9 cellular contexts compared by ENCODE assay signal in the genomic region with DNA sequence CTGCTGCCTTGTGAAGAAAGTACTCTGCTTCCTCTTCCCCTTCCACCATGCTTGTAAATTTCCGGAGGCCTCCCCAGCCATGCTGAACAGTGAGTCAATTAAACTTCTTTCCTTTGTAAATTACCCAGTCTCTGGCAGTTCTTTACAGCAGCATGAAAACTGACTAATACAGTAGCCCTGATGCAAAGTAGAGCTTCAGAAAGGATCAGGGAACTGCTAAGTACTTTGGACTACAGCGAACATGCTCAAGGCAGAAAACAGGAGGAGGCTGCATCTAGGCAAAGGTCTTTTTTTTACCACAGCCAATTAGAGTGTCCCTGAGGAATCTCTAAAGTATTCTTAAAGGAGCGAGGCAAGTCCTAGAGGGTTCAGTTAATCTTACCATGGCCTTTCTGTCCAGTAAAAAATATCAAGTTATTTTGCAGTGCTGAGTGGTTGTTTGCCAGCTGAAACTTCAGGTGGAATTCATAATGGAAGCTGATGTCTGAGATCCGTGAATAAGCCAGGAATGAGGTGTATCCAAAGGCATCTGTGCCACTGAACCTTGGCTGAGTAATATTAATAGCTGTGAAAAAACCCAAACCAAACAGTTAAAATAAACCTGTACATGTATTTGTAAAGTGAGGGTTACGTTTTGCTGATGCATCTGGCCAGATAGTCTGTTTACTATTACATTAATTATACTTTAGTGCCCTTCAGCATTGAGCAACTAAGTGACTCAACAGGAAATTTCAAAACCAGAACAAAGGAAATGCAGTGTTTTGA.
DNase-seq lines count a peak whose midpoint lies in the region; ATAC-seq and TF ChIP-seq lines count a peak whose summit lies in the region.
"Had no signal": no experiment of that assay in that cellular context is flagged by ENCODE, and none has a peak within 500 bp of the region (broad histone marks: within the 10 kb centered on the region; RNA-seq: fewer than 3 reads in every experiment).

No MANE protein-coding gene starts in this region.

- no peak overlapping the region for H3K27ac Mint-ChIP-seq in naive thymus-derived CD8-positive, alpha-beta T cell

- H3K9me3 ChIP-seq in HCT116 (ENCODE audit: control insufficient read depth in 1 of 2, insufficient read depth in 1 of 2, low read depth in 1 of 2, low read length in 2 of 2) (no peaks in the 10 kb centered on the region), SJSA1 (replicated peaks) (no peaks in the 10 kb centered on the region), skeletal muscle tissue (ENCODE audit: control insufficient read depth in 3 of 3, low read length in 3 of 3) (no peaks in the 10 kb centered on the region)
- H3K9me3 ChIP-seq: tibial nerve had no signal

- H3K36me3 ChIP-seq in HCT116 (ENCODE audit: control insufficient read depth in 1 of 2, insufficient read depth in 2 of 2, low read length in 2 of 2) (no peaks in the 10 kb centered on the region), SJSA1 (no peaks in the 10 kb centered on the region), skeletal muscle tissue (ENCODE audit: control insufficient read depth in 3 of 3, insufficient read depth in 3 of 3, low read length in 3 of 3) (no peaks in the 10 kb centered on the region)
- H3K36me3 ChIP-seq: tibial nerve had no signal

- DNase-seq in HCT116 (ENCODE audit: low read depth, low spot score): no peak
- DNase-seq in SJSA1 (ENCODE audit: low read depth in 1 of 2, low spot score in 2 of 2): peak in 1 of 2 experiments; percentile 28
- peak; percentile 97 for DNase-seq in fibroblast of villous mesenchyme (ENCODE audit: low read depth)
- DNase-seq in ecto neural progenitor cell (ENCODE audit: low spot score): no peak
- no peak for DNase-seq in naive thymus-derived CD8-positive, alpha-beta T cell
- DNase-seq in ureter (ENCODE audit: low spot score): no peak
- DNase-seq in stimulated activated CD4-positive, alpha-beta T cell treated with anti-CD3 and anti-CD28 coated beads, Interleukin-12 subunit alpha, Interleukin-12 subunit beta, amount 100 ng/mL, for 4 hours: no peak

- no peaks in the 10 kb centered on the region for H4K20me1 ChIP-seq in HCT116 (ENCODE audit: insufficient read depth)

- no peak for TF ChIP-seq CTCF in HCT116 (IDR thresholded peaks at IDR 0.05 in 2 of 3, conservative IDR thresholded peaks at IDR 0.05 in 1 of 3; ENCODE audit: borderline replicate concordance in 1 of 3, insufficient read depth in 1 of 3, low read depth in 2 of 3, low read length in 2 of 3)
- TF ChIP-seq CTCF in fibroblast of villous mesenchyme (IDR thresholded peaks at IDR 0.05; ENCODE audit: insufficient read depth, low read depth, low read length): no peak

- H3K27me3 Mint-ChIP-seq in naive thymus-derived CD8-positive, alpha-beta T cell: peaks cover 0 to 8% (median 2%) of the 10 kb centered on the region in 5 donors

- H3K4me3 ChIP-seq in HCT116 (replicated peaks in 1 of 2; ENCODE audit: low read depth in 1 of 2, low read length in 2 of 2) (no peak overlapping the region), SJSA1 (no peak overlapping the region), fibroblast of villous mesenchyme (ENCODE audit: low read depth, low read length) (peak overlapping the region; percentile 51), skeletal muscle tissue (ENCODE audit: low read length in 3 of 3) (no peak overlapping the region)
- H3K4me3 ChIP-seq: tibial nerve had no signal

- H3K4me1 Mint-ChIP-seq in naive thymus-derived CD8-positive, alpha-beta T cell: no peaks in the 10 kb centered on the region

- no peak for TF ChIP-seq RAD21 in HCT116 (IDR thresholded peaks at IDR 0.05; ENCODE audit: low read depth)

- no peaks in the 10 kb centered on the region for H3K79me2 ChIP-seq in HCT116 (ENCODE audit: insufficient read depth, low read length)

- H3K9me3 Mint-ChIP-seq in naive thymus-derived CD8-positive, alpha-beta T cell: no peaks in the 10 kb centered on the region

- no peaks in the 10 kb centered on the region for H3K27me3 ChIP-seq in HCT116 (ENCODE audit: insufficient read depth, low read length)
- H3K27me3 ChIP-seq in SJSA1 (replicated peaks): no peaks in the 10 kb centered on the region
- H3K27me3 ChIP-seq in skeletal muscle tissue (ENCODE audit: control insufficient read depth in 3 of 3, insufficient read depth in 3 of 3, low read length in 3 of 3): no peaks in the 10 kb centered on the region
- H3K27me3 ChIP-seq: tibial nerve had no signal

- no peak for TF ChIP-seq POLR2A in HCT116 (IDR thresholded peaks at IDR 0.05; ENCODE audit: borderline replicate concordance, extremely low read depth, insufficient read depth, insufficient read length)

- RAD21 ChIA-PET in HCT116 (lab: Charles Lee; ENCODE audit: low non-redundant PET in 1 of 2, low total read pairs in 2 of 2, uncharacterized antibody in 2 of 2, unreplicated experiment in 2 of 2): no interaction called here

- H3K27ac ChIP-seq in HCT116 (ENCODE audit: low read depth, low read length): no peak overlapping the region
- H3K27ac ChIP-seq in SJSA1: peak overlapping the region; percentile 38; the same call in 1 of the 2 replicates
- peak overlapping the region; percentile 48 for H3K27ac ChIP-seq in skeletal muscle tissue (ENCODE audit: low read depth, low read length)

- no peaks in the 10 kb centered on the region for H3K36me3 Mint-ChIP-seq in naive thymus-derived CD8-positive, alpha-beta T cell

- H3K4me3 Mint-ChIP-seq in naive thymus-derived CD8-positive, alpha-beta T cell: no peak overlapping the region

- intact Hi-C loops in HCT116 (cut with micrococcal nuclease): no loop called here

- H3K4me1 ChIP-seq in HCT116 (ENCODE audit: control insufficient read depth in 1 of 2, insufficient read depth in 2 of 2, low read length in 2 of 2) (peaks cover 0 to 27% of the 10 kb centered on the region in 2 experiments; a peak in 2 of 4 replicates), SJSA1 (replicated peaks) (peaks cover 27% of the 10 kb centered on the region), skeletal muscle tissue (ENCODE audit: control insufficient read depth in 3 of 3, insufficient read depth in 3 of 3, low read length in 3 of 3) (peaks cover 3 to 7% (median 4%) of the 10 kb centered on the region in 3 donors)

- BruUV-seq in HCT116 (replicated peaks; lab: Mats Ljungman, UMichigan): no TSS peak

- no peak overlapping the region for H3K9ac ChIP-seq in HCT116 (ENCODE audit: low read length)
- H3K9ac ChIP-seq in skeletal muscle tissue (ENCODE audit: low read depth in 1 of 3, low read length in 3 of 3): no peak overlapping the region

- POLR2A ChIA-PET in HCT116 (lab: Charles Lee): interaction anchor here (2.2 kb wide), 1 partner anchor 11 kb away, joined by 7 read pairs; no protein-coding TSS in a partner anchor
- POLR2A ChIA-PET in naive thymus-derived CD8-positive, alpha-beta T cell (lab: Charles Lee): no interaction called here

- no peaks in the 10 kb centered on the region for H3K9me2 ChIP-seq in HCT116 (ENCODE audit: insufficient read depth)

- CTCF ChIA-PET in HCT116 (lab: Charles Lee): interaction anchor here (1.9 to 2.2 kb wide), 2 partner anchors 11 to 454 kb away, joined by 8 to 14 read pairs; no protein-coding TSS in a partner anchor

- peak; percentile 61 for ATAC-seq in HCT116
- ATAC-seq in naive thymus-derived CD8-positive, alpha-beta T cell: no peak

- peak overlapping the region; percentile 19 for H3K4me2 ChIP-seq in HCT116 (ENCODE audit: low read length)

- H2AFZ ChIP-seq in HCT116 (ENCODE audit: low read depth, low read length, poor library complexity, severe bottlenecking): no peak overlapping the region

TF ChIP-seq in HCT116, 20 proteins besides CTCF, POLR2A, EP300 and RAD21 (continues in another document):
- TF ChIP-seq ATF3 (IDR thresholded peaks at IDR 0.05): no peak
- no peak for TF ChIP-seq YY1 (IDR thresholded peaks at IDR 0.05; ENCODE audit: extremely low read depth, insufficient replicate concordance, low read depth, low read length)
- TF ChIP-seq EZH2 (IDR thresholded peaks at IDR 0.05): no peak
- TF ChIP-seq ZNF274 (IDR thresholded peaks at IDR 0.05; ENCODE audit: low read depth, low read length): no peak
- TF ChIP-seq ELF1 (IDR thresholded peaks at IDR 0.05; ENCODE audit: borderline replicate concordance, low read depth): no peak
- TF ChIP-seq SIN3A (IDR thresholded peaks at IDR 0.05; ENCODE audit: low read depth): no peak
- no peak for TF ChIP-seq EZH2phosphoT487 (IDR thresholded peaks at IDR 0.05; ENCODE audit: borderline replicate concordance)
- TF ChIP-seq ZBTB33 (IDR thresholded peaks at IDR 0.05; ENCODE audit: extremely low read depth, insufficient replicate concordance, low read length): no peak
- TF ChIP-seq CEBPB (IDR thresholded peaks at IDR 0.05; ENCODE audit: low read depth): peak; percentile 92
- TF ChIP-seq JUND (IDR thresholded peaks at IDR 0.05): peak; percentile 67
- no peak for TF ChIP-seq ZFX (IDR thresholded peaks at IDR 0.05)
- TF ChIP-seq SP1 (IDR thresholded peaks at IDR 0.05; ENCODE audit: low read depth): peak; percentile 53
- TF ChIP-seq EGR1 (IDR thresholded peaks at IDR 0.05; ENCODE audit: low read depth): no peak
- no peak for TF ChIP-seq MAX (IDR thresholded peaks at IDR 0.05)
- peak; percentile 76 for TF ChIP-seq TCF7L2 (IDR thresholded peaks at IDR 0.05; ENCODE audit: borderline replicate concordance, extremely low read depth, insufficient read depth, insufficient read length)
- 0 out of 2 replicates have a peak, but pooled peaks have one; percentile 15 for TF ChIP-seq CBX3 (IDR thresholded peaks at IDR 0.05; ENCODE audit: low read depth)
